ENCODE assay signal across 8 cellular contexts in genomic region chr21:34074283-34075098, GRCh38. TPM values are rescaled to one million over a fixed set of nuclear protein-coding genes. Genes with fewer than 3 reads are reported as not detected.
DNase-seq lines count a peak whose midpoint lies in the region; ATAC-seq and TF ChIP-seq lines count a peak whose summit lies in the region.

No MANE protein-coding gene starts in this region.

- H3K36me3 ChIP-seq in OCI-LY1 (ENCODE audit: insufficient read depth, low read length) = peaks cover 47% of the 10 kb centered on the region
- H3K36me3 ChIP-seq in mucosa of descending colon (ENCODE audit: low read depth) = no peaks in the 10 kb centered on the region

- H3K9me3 ChIP-seq in OCI-LY1 (ENCODE audit: low read length) (no peaks in the 10 kb centered on the region), mucosa of descending colon (no peaks in the 10 kb centered on the region)

- H3K36me3 Mint-ChIP-seq in dendritic cell treated with granulocyte-macrophage colony-stimulating factor and Interleukin-4, amounts not matched to agents 40 ng/mL and 50 ng/mL, for 4 days (ENCODE audit: low read depth) = peaks cover 53% of the 10 kb centered on the region

- H3K27me3 Mint-ChIP-seq in dendritic cell treated with granulocyte-macrophage colony-stimulating factor and Interleukin-4, amounts not matched to agents 40 ng/mL and 50 ng/mL, for 4 days = no peaks in the 10 kb centered on the region

- H3K9me3 Mint-ChIP-seq in dendritic cell treated with granulocyte-macrophage colony-stimulating factor and Interleukin-4, amounts not matched to agents 40 ng/mL and 50 ng/mL, for 4 days = no peaks in the 10 kb centered on the region

- H3K79me2 ChIP-seq in OCI-LY1 (ENCODE audit: insufficient read depth, low read length) = peaks cover 54% of the 10 kb centered on the region

- H3K4me1 Mint-ChIP-seq in dendritic cell treated with granulocyte-macrophage colony-stimulating factor and Interleukin-4, amounts not matched to agents 40 ng/mL and 50 ng/mL, for 4 days (ENCODE audit: low read depth) = peaks cover 59% of the 10 kb centered on the region

- peak overlapping the region; percentile 88 for H3K9ac ChIP-seq in OCI-LY1 (ENCODE audit: low read length)

- H3K4me1 ChIP-seq in OCI-LY1 (ENCODE audit: insufficient read depth, low read length, severe bottlenecking) (peaks cover 57% of the 10 kb centered on the region), mucosa of descending colon (ENCODE audit: low read depth) (peaks cover 39% of the 10 kb centered on the region)

- H3K4me3 Mint-ChIP-seq in dendritic cell treated with granulocyte-macrophage colony-stimulating factor and Interleukin-4, amounts not matched to agents 40 ng/mL and 50 ng/mL, for 4 days = peak overlapping the region; percentile 88

- no peak for ATAC-seq in mucosa of descending colon
- no peak for ATAC-seq in HG03378 (IDR thresholded peaks at IDR 0.05; ENCODE audit: unreplicated experiment)

- no peaks in the 10 kb centered on the region for H4K20me1 ChIP-seq in OCI-LY1 (ENCODE audit: insufficient read depth, low read length)

- peak overlapping the region; percentile 91 for H3K27ac Mint-ChIP-seq in dendritic cell treated with granulocyte-macrophage colony-stimulating factor and Interleukin-4, amounts not matched to agents 40 ng/mL and 50 ng/mL, for 4 days

- TF ChIP-seq CTCF in GM12865 (IDR thresholded peaks at IDR 0.05; ENCODE audit: insufficient read depth, low read depth, low read length, missing control alignments) (no peak), OCI-LY1 (IDR thresholded peaks at IDR 0.05; ENCODE audit: low read length) (no peak; the same call in 1 of the 2 replicates), mucosa of descending colon (IDR thresholded peaks at IDR 0.05) (no peak)

- H3K4me2 ChIP-seq in OCI-LY1 (ENCODE audit: low read length) = peak overlapping the region; percentile 87

- peak overlapping the region; percentile 29 for H3K27ac ChIP-seq in OCI-LY1 (ENCODE audit: low read depth, low read length, poor library complexity, severe bottlenecking)

- intact Hi-C loops in dendritic cell treated with granulocyte-macrophage colony-stimulating factor and Interleukin-4, amounts not matched to agents 40 ng/mL and 50 ng/mL, for 4 days (cut with micrococcal nuclease) = loop anchor here (5.0 kb wide), 2 partner anchors 152 to 273 kb away; no protein-coding TSS in a partner anchor
- intact Hi-C loops in mucosa of descending colon (cut with DNase I, micrococcal nuclease) = loop anchor here in 1 of 2 donors (10.0 kb wide), 1 partner anchor 130 kb away; no protein-coding TSS in a partner anchor

- no peaks in the 10 kb centered on the region for H3K9me2 ChIP-seq in OCI-LY1 (ENCODE audit: low read depth, low read length)

- no peaks in the 10 kb centered on the region for H3K27me3 ChIP-seq in OCI-LY1 (ENCODE audit: insufficient read depth, low read length)

- DNase-seq in GM12865 (ENCODE audit: low read depth) (peak; percentile 21), mucosa of descending colon (peak in 2 of 3 donors; percentile 33 to 53), NCI-H524 (lab: John Stamatoyannopoulos, UW) (no peak), GOT3 (lab: John Stamatoyannopoulos, UW) (no peak), pons (ENCODE audit: low spot score) (no peak)

- peak overlapping the region; percentile 95 for H3K4me3 ChIP-seq in GM12865 (ENCODE audit: low read depth, low read length)
- peak overlapping the region; percentile 89 for H3K4me3 ChIP-seq in OCI-LY1 (ENCODE audit: low read depth, low read length, poor library complexity, severe bottlenecking)
- H3K4me3 ChIP-seq in mucosa of descending colon = peak overlapping the region; percentile 58

- H2AFZ ChIP-seq in OCI-LY1 (ENCODE audit: low read length) = no peak overlapping the region

- no peaks in the 10 kb centered on the region for H3F3A ChIP-seq in OCI-LY1 (ENCODE audit: insufficient read depth, low read length)

RNA-seq across cellular contexts. Expression of gene MRPS6, which starts 1.1 kb away (rescaled TPM):
- 100 to 1,000 TPM in 1 of 3 donors, 10 to 100 TPM in 2; 38.7 to 102 (median 42.6) TPM for total RNA-seq in mucosa of descending colon

RNA-seq across cellular contexts. Expression of gene SLC5A3, which starts 1.1 kb away (rescaled TPM):
- 10 to 100 TPM; 16.5 to 39.3 (median 19.9) TPM for total RNA-seq in mucosa of descending colon

Comparison
In these comparisons a context has a peak if more than half of its experiments do, and no peak if none do; other contexts are left out.
1. DNase-seq: peak in GM12865 (single experiment) and mucosa of descending colon (2 of 3); none in NCI-H524 (0 of 2), GOT3 (single experiment) and pons (single experiment).
2. Peak in every context shown above with its lines, with median percentiles within 50 percentile points of each other: H3K4me3 ChIP-seq.